In genomic region chr22:27996529-27996925, GRCh38 we compare ENCODE assay signal across 22 cellular contexts.
"Had no signal": no experiment of that assay in that cellular context is flagged by ENCODE, and none has a peak within 500 bp of the region (broad histone marks: within the 10 kb centered on the region; RNA-seq: fewer than 3 reads in every experiment).

No MANE protein-coding gene starts in this region.

- H3K27me3 ChIP-seq: body of pancreas, cardiac muscle cell, heart right ventricle, ovary, upper lobe of left lung had no signal

- H3K36me3 ChIP-seq: cardiac muscle cell, ovary had no signal

- ATAC-seq: activated naive CD8-positive, alpha-beta T cell treated with anti-CD3 and anti-CD28 coated beads, Interleukin-2, amount 50 U/mL, for 24 hours; activated T-cell treated with anti-CD3 and anti-CD28 coated beads, Interleukin-2, amount 50 U/mL, for 72 hours; body of pancreas; heart right ventricle; naive thymus-derived CD8-positive, alpha-beta T cell; right cardiac atrium had no signal

- H3K4me3 Mint-ChIP-seq: activated CD4-positive, alpha-beta memory T cell treated with anti-CD3 and anti-CD28 coated beads, Interleukin-2, amount 10 ng/mL, durations not matched to agents 7 days and 5 days; activated naive CD8-positive, alpha-beta T cell treated with anti-CD3 and anti-CD28 coated beads, Interleukin-2, amount 50 U/mL, for 24 hours; activated T-cell treated with anti-CD3 and anti-CD28 coated beads, Interleukin-2, amount 50 U/mL, for 72 hours; dendritic cell treated with granulocyte-macrophage colony-stimulating factor and Interleukin-4, amounts not matched to agents 40 ng/mL and 50 ng/mL, for 4 days; mesothelial cell of epicardium; naive thymus-derived CD8-positive, alpha-beta T cell had no signal

- H3K4me2 ChIP-seq: smooth muscle cell had no signal

- H3K4me1 ChIP-seq: body of pancreas had no signal

- H3K9me3 Mint-ChIP-seq: activated CD4-positive, alpha-beta memory T cell treated with anti-CD3 and anti-CD28 coated beads, Interleukin-2, amount 10 ng/mL, durations not matched to agents 7 days and 5 days; activated naive CD8-positive, alpha-beta T cell treated with anti-CD3 and anti-CD28 coated beads, Interleukin-2, amount 50 U/mL, for 24 hours; activated T-cell treated with anti-CD3 and anti-CD28 coated beads, Interleukin-2, amount 50 U/mL, for 72 hours; dendritic cell treated with granulocyte-macrophage colony-stimulating factor and Interleukin-4, amounts not matched to agents 40 ng/mL and 50 ng/mL, for 4 days; mesothelial cell of epicardium; naive thymus-derived CD8-positive, alpha-beta T cell had no signal

- H3K27me3 Mint-ChIP-seq: activated CD4-positive, alpha-beta memory T cell treated with anti-CD3 and anti-CD28 coated beads, Interleukin-2, amount 10 ng/mL, durations not matched to agents 7 days and 5 days; activated naive CD8-positive, alpha-beta T cell treated with anti-CD3 and anti-CD28 coated beads, Interleukin-2, amount 50 U/mL, for 24 hours; dendritic cell treated with granulocyte-macrophage colony-stimulating factor and Interleukin-4, amounts not matched to agents 40 ng/mL and 50 ng/mL, for 4 days; naive thymus-derived CD8-positive, alpha-beta T cell had no signal

- H3K27ac ChIP-seq: body of pancreas, cardiac muscle cell, heart right ventricle, ovary, upper lobe of left lung had no signal

- H3K4me1 Mint-ChIP-seq: activated CD4-positive, alpha-beta memory T cell treated with anti-CD3 and anti-CD28 coated beads, Interleukin-2, amount 10 ng/mL, durations not matched to agents 7 days and 5 days; activated naive CD8-positive, alpha-beta T cell treated with anti-CD3 and anti-CD28 coated beads, Interleukin-2, amount 50 U/mL, for 24 hours; mesothelial cell of epicardium had no signal

- H3K27ac Mint-ChIP-seq: activated CD4-positive, alpha-beta memory T cell treated with anti-CD3 and anti-CD28 coated beads, Interleukin-2, amount 10 ng/mL, durations not matched to agents 7 days and 5 days; activated naive CD8-positive, alpha-beta T cell treated with anti-CD3 and anti-CD28 coated beads, Interleukin-2, amount 50 U/mL, for 24 hours; activated T-cell treated with anti-CD3 and anti-CD28 coated beads, Interleukin-2, amount 50 U/mL, for 72 hours; dendritic cell treated with granulocyte-macrophage colony-stimulating factor and Interleukin-4, amounts not matched to agents 40 ng/mL and 50 ng/mL, for 4 days; mesothelial cell of epicardium; naive thymus-derived CD8-positive, alpha-beta T cell had no signal

- H3K9me3 ChIP-seq: body of pancreas, heart right ventricle, ovary, upper lobe of left lung had no signal

- H3K4me3 ChIP-seq: body of pancreas, cardiac muscle cell, heart right ventricle, ovary, smooth muscle cell, upper lobe of left lung had no signal

- DNase-seq: activated CD4-positive, alpha-beta memory T cell treated with anti-CD3 and anti-CD28 coated beads, Interleukin-2, amount 10 ng/mL, durations not matched to agents 7 days and 5 days; activated CD4-positive, alpha-beta T cell treated with anti-CD3 and anti-CD28 coated beads for 48 hours; activated CD4-positive, CD25-positive, alpha-beta regulatory T cell; activated gamma-delta T cell; activated naive CD4-positive, alpha-beta T cell treated with anti-CD3 and anti-CD28 coated beads, Interleukin-2, amount 50 U/mL, for 16 hours; activated naive CD8-positive, alpha-beta T cell treated with anti-CD3 and anti-CD28 coated beads, Interleukin-2, amount 50 U/mL, for 24 hours; activated T-cell treated with anti-CD3 and anti-CD28 coated beads, Interleukin-2, amount 50 U/mL, for 72 hours; effector CD4-positive, alpha-beta T cell; heart right ventricle; islet precursor cell; naive thymus-derived CD8-positive, alpha-beta T cell; stimulated activated CD4-positive, alpha-beta T cell treated with anti-CD3 and anti-CD28 coated beads, Interleukin-2, amount 100 ng/mL, for 48 hours; stimulated activated naive CD4-positive, alpha-beta T cell; T-helper 9 cell had no signal
